Comparison of ENCODE assay signal across 16 cellular contexts in genomic region chr2:28991021-28991420, GRCh38. TPM values are rescaled to one million over a fixed set of nuclear protein-coding genes. Genes with fewer than 3 reads are reported as not detected.
DNase-seq lines count a peak whose midpoint lies in the region; ATAC-seq and TF ChIP-seq lines count a peak whose summit lies in the region.
"Had no signal": no experiment of that assay in that cellular context is flagged by ENCODE, and none has a peak within 500 bp of the region (broad histone marks: within the 10 kb centered on the region; RNA-seq: fewer than 3 reads in every experiment).

No MANE protein-coding gene starts in this region.

- no peak overlapping the region for H3K9ac ChIP-seq in adipocyte (ENCODE audit: low read length)
- H3K9ac ChIP-seq in fibroblast of lung (ENCODE audit: insufficient read depth, low read length) = no peak overlapping the region
- no peak overlapping the region for H3K9ac ChIP-seq in neuronal stem cell (ENCODE audit: low read depth, low read length, poor library complexity)

- TF ChIP-seq CTCF in fibroblast of lung (conservative IDR thresholded peaks at IDR 0.05 in 1 of 2, IDR thresholded peaks at IDR 0.05 in 1 of 2; ENCODE audit: low read depth in 1 of 2, low read length in 2 of 2) = no peak

- peaks cover 12% of the 10 kb centered on the region for H3K27me3 ChIP-seq in adipocyte (replicated peaks; ENCODE audit: control insufficient read depth, insufficient read depth, low read length)
- peaks cover 3% of the 10 kb centered on the region for H3K27me3 ChIP-seq in fibroblast of lung (ENCODE audit: control insufficient read depth, insufficient read depth, low read length)
- H3K27me3 ChIP-seq in neuronal stem cell (ENCODE audit: control insufficient read depth in 3 of 3, insufficient read depth in 3 of 3, low read depth in 1 of 3, low read length in 3 of 3) = peaks cover 0 to 30% (median 0%) of the 10 kb centered on the region in 3 experiments

- ATAC-seq in GM21526 (IDR thresholded peaks at IDR 0.05; ENCODE audit: low FRiP score, unreplicated experiment) (no peak), GM21515 (IDR thresholded peaks at IDR 0.05; ENCODE audit: unreplicated experiment) (no peak)
- ATAC-seq: activated CD8-positive, alpha-beta T cell treated with anti-CD3 and anti-CD28 coated beads for 36 hours had no signal

- no peaks in the 10 kb centered on the region for H4K20me1 ChIP-seq in fibroblast of lung (ENCODE audit: control insufficient read depth, extremely low read depth, insufficient read depth, low read length)

- H2BK120ac ChIP-seq in neuronal stem cell (ENCODE audit: low read depth, low read length) = no peak overlapping the region

- no peak overlapping the region for H4K91ac ChIP-seq in neuronal stem cell (ENCODE audit: low read depth, low read length, poor library complexity)

- H3K18ac ChIP-seq in neuronal stem cell (ENCODE audit: low read length) = no peak overlapping the region

- no peaks in the 10 kb centered on the region for H3K79me1 ChIP-seq in neuronal stem cell (ENCODE audit: low read depth, low read length)

- DNase-seq in AG08396 (ENCODE audit: low spot score) (peak; percentile 68), adipocyte (ENCODE audit: low read depth) (peak; percentile 81), fibroblast of lung (ENCODE audit: low read depth in 2 of 2) (peak; percentile 70 to 77), neuronal stem cell (ENCODE audit: low spot score) (no peak), hepatic stellate cell (ENCODE audit: low spot score) (no peak)
- no peak for DNase-seq in stimulated activated CD4-positive, alpha-beta T cell treated with anti-CD3 and anti-CD28 coated beads, Interleukin-15, amount 100 ng/mL, for 24 hours
- DNase-seq: ACHN; activated CD8-positive, alpha-beta T cell treated with anti-CD3 and anti-CD28 coated beads for 36 hours; Calu3; immature natural killer cell; NCI-H1436 treated with DMSO at 0.1 percent for 48 hours; OCI-M1 had no signal

- peak overlapping the region; percentile 13 for H3K23ac ChIP-seq in neuronal stem cell (ENCODE audit: low read depth, low read length, poor library complexity)

- H3K14ac ChIP-seq in neuronal stem cell (ENCODE audit: low read length) = no peak overlapping the region

- H3K4me1 ChIP-seq in adipocyte (ENCODE audit: control insufficient read depth, insufficient read depth, low read length) (peaks cover 12% of the 10 kb centered on the region), fibroblast of lung (ENCODE audit: control insufficient read depth, extremely low read depth, insufficient read depth, low read length) (peaks cover 2% of the 10 kb centered on the region), neuronal stem cell (ENCODE audit: control insufficient read depth in 2 of 2, insufficient read depth in 1 of 2, low read depth in 1 of 2, low read length in 2 of 2) (peaks cover 0 to 6% of the 10 kb centered on the region in 2 donors)

- H2AFZ ChIP-seq in fibroblast of lung (ENCODE audit: low read length) = no peak overlapping the region
- H2AFZ ChIP-seq in neuronal stem cell (ENCODE audit: low read length) = no peak overlapping the region

- no peak overlapping the region for H2BK15ac ChIP-seq in neuronal stem cell (ENCODE audit: low read length)

- H3K4me2 ChIP-seq in fibroblast of lung (ENCODE audit: extremely low read depth, insufficient read depth, low read length) = no peak overlapping the region
- H3K4me2 ChIP-seq in neuronal stem cell (ENCODE audit: insufficient read depth, low read length, poor library complexity, severe bottlenecking) = no peak overlapping the region

- H2BK12ac ChIP-seq in neuronal stem cell (ENCODE audit: low read length) = no peak overlapping the region

- H3K4me3 ChIP-seq in adipocyte (ENCODE audit: low read length) (no peak overlapping the region), fibroblast of lung (replicated peaks in 1 of 4; ENCODE audit: control extremely low read depth in 1 of 4, insufficient read depth in 1 of 4, low read depth in 3 of 4, low read length in 4 of 4) (no peak overlapping the region), neuronal stem cell (ENCODE audit: low read length in 2 of 2) (no peak overlapping the region)
- H3K4me3 ChIP-seq: SK-N-MC had no signal

- peak overlapping the region; percentile 3 for H2AK5ac ChIP-seq in neuronal stem cell (ENCODE audit: low read depth, low read length)

- H3K9me3 ChIP-seq in adipocyte (ENCODE audit: control insufficient read depth, low read length) (no peaks in the 10 kb centered on the region), fibroblast of lung (ENCODE audit: control insufficient read depth, insufficient read depth, low read depth, low read length) (no peaks in the 10 kb centered on the region), neuronal stem cell (replicated peaks in 1 of 2; ENCODE audit: control insufficient read depth in 2 of 2, insufficient read depth in 1 of 2, low read depth in 1 of 2, low read length in 2 of 2) (no peaks in the 10 kb centered on the region)

- H4K8ac ChIP-seq in neuronal stem cell (ENCODE audit: low read depth, low read length) = no peak overlapping the region

- no peak overlapping the region for H2BK5ac ChIP-seq in neuronal stem cell (ENCODE audit: low read length)

- H3K27ac ChIP-seq in fibroblast of lung (ENCODE audit: insufficient read depth, low read length) = no peak overlapping the region
- no peak overlapping the region for H3K27ac ChIP-seq in neuronal stem cell (replicated peaks; ENCODE audit: low read length)
- H3K27ac ChIP-seq: SK-N-MC had no signal

- H3K36me3 ChIP-seq in adipocyte (ENCODE audit: control insufficient read depth, insufficient read depth, low read length, severe bottlenecking) (no peaks in the 10 kb centered on the region), fibroblast of lung (ENCODE audit: control insufficient read depth, insufficient read depth, low read length) (no peaks in the 10 kb centered on the region), neuronal stem cell (replicated peaks in 1 of 2; ENCODE audit: control insufficient read depth in 2 of 2, insufficient read depth in 2 of 2, low read length in 2 of 2) (no peaks in the 10 kb centered on the region)

- WGBS in neuronal stem cell (ENCODE audit: extremely low coverage in 2 of 2, insufficient read length in 2 of 2, insufficient replicate concordance in 1 of 2), 2 donors = no CpG with 5 or more reads among the region's 4 CpGs

- no peaks in the 10 kb centered on the region for H3K79me2 ChIP-seq in fibroblast of lung (ENCODE audit: control insufficient read depth, insufficient read depth, low read length)

- H3K4ac ChIP-seq in neuronal stem cell (ENCODE audit: low read length) = no peak overlapping the region

RNA-seq across cellular contexts. Expression of gene TOGARAM2, which starts 9.9 kb away (rescaled TPM):
- total RNA-seq in fibroblast of lung = 0.26 and 0.33 TPM in 2 replicates
- 0.09 and 0.15 TPM in 2 replicates for polyA plus RNA-seq in fibroblast of lung
- 0.02 and 0.15 TPM in 2 replicates for polyA plus RNA-seq in fibroblast of lung (2012)
- polyA minus RNA-seq in fibroblast of lung (ENCODE audit: low replicate concordance) = not detected in 2 replicates
- polyA plus RNA-seq in neuronal stem cell (2013, experiment 1 of 2) = 0.06 TPM
- 0.06 TPM for polyA plus RNA-seq in neuronal stem cell (2013, experiment 2 of 2)
- total RNA-seq: NCI-H460 had no signal

Comparison
In these comparisons a context has a peak if more than half of its experiments do, and no peak if none do; other contexts are left out.
1. DNase-seq: peak in AG08396 (single experiment), adipocyte (single experiment) and fibroblast of lung (2 of 2); none in neuronal stem cell (single experiment), stimulated activated CD4-positive, alpha-beta T cell treated with anti-CD3 and anti-CD28 coated beads, Interleukin-15, amount 100 ng/mL, for 24 hours (single experiment) and hepatic stellate cell (single experiment).